Comparison of ENCODE assay signal across 33 cellular contexts in the genomic region with DNA sequence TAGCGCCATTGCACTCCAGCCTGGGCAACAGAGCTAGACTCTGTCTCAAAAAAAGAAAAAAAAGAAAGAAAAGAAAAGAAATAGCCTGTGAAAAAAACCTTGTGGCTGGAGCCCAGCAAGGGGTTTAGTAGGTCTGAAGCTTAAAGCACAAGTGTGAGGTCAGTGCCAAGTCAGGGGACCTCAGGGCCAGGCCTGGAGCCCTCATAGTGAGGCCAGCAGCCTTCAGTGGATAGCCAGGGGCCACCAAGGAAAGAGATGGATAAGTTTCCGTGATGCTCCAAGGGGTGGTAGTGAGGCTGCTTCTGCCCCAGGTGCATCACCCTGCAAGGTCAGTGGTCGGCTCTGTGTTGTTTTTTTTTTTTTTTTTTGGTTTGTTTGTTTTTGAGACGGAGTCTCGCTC. TPM values are rescaled to one million over a fixed set of nuclear protein-coding genes. Genes with fewer than 3 reads are reported as not detected.
DNase-seq lines count a peak whose midpoint lies in the region; ATAC-seq and TF ChIP-seq lines count a peak whose summit lies in the region.
"Had no signal": no experiment of that assay in that cellular context is flagged by ENCODE, and none has a peak within 500 bp of the region (broad histone marks: within the 10 kb centered on the region; RNA-seq: fewer than 3 reads in every experiment).

No MANE protein-coding gene starts in this region.

- no peak overlapping the region for H3K4me2 ChIP-seq in osteoblast (ENCODE audit: insufficient read depth, low read length)
- H3K4me2 ChIP-seq: A549, BLaER1 had no signal

- H3K36me3 ChIP-seq in HEK293 (ENCODE audit: control insufficient read depth in 2 of 2, insufficient read depth in 1 of 2, low read length in 2 of 2) (no peaks in the 10 kb centered on the region), osteoblast (ENCODE audit: insufficient read depth, low read length) (no peaks in the 10 kb centered on the region)
- no peaks in the 10 kb centered on the region for H3K36me3 ChIP-seq in naive thymus-derived CD4-positive, alpha-beta T cell (ENCODE audit: control insufficient read depth in 2 of 3, insufficient read depth in 3 of 3, low read length in 3 of 3)
- H3K36me3 ChIP-seq: BE2C; BLaER1; BLaER1 treated with 17β-estradiol and CSF1 and Interleukin-3, amounts not matched to agents 10 nM and 100 nM had no signal

- peaks cover 0 to 4% (median 0%) of the 10 kb centered on the region in 5 donors for H3K36me3 Mint-ChIP-seq in naive thymus-derived CD4-positive, alpha-beta T cell
- H3K36me3 Mint-ChIP-seq: CD14-positive monocyte; CD4-positive, alpha-beta memory T cell; CD4-positive, CD25-positive, alpha-beta regulatory T cell; CD8-positive, alpha-beta T cell had no signal

- H3K4me1 ChIP-seq in HEK293 (ENCODE audit: control insufficient read depth, insufficient read depth, low read length), result no peaks in the 10 kb centered on the region
- no peaks in the 10 kb centered on the region for H3K4me1 ChIP-seq in osteoblast (ENCODE audit: insufficient read depth, low read length)
- H3K4me1 ChIP-seq in naive thymus-derived CD4-positive, alpha-beta T cell (ENCODE audit: control insufficient read depth in 2 of 2, insufficient read depth in 2 of 2, low read length in 2 of 2), result no peaks in the 10 kb centered on the region
- H3K4me1 ChIP-seq: A549, Caco-2 had no signal

- H3K4me3 ChIP-seq in HEK293 (ENCODE audit: low read depth, low read length) (no peak overlapping the region), osteoblast (ENCODE audit: insufficient read depth, low read length) (no peak overlapping the region)
- no peak overlapping the region for H3K4me3 ChIP-seq in naive thymus-derived CD4-positive, alpha-beta T cell (ENCODE audit: low read length)
- H3K4me3 ChIP-seq: A549; BLaER1; BLaER1 treated with 17β-estradiol and CSF1 and Interleukin-3, amounts not matched to agents 10 nM and 100 nM had no signal

- POLR2A ChIA-PET in HEK293 (lab: Yijun Ruan, JAX), result no interaction called here
- POLR2A ChIA-PET in naive thymus-derived CD4-positive, alpha-beta T cell (lab: Charles Lee), result no interaction called here

- H2AFZ ChIP-seq in osteoblast (ENCODE audit: low read length), result no peak overlapping the region

- DNase-seq in Right ventricle myocardium superior, result peak; percentile 12
- DNase-seq in left cardiac atrium, result no peak
- peak; percentile 18 for DNase-seq in osteoblast (ENCODE audit: insufficient read length, low spot score, missing footprints)
- no peak for DNase-seq in RKO (ENCODE audit: low spot score)
- DNase-seq in naive thymus-derived CD4-positive, alpha-beta T cell, result no peak
- DNase-seq: 8988T; ACHN; AML-193; BE2C; C1 segment of cervical spinal cord; Caco-2; Calu3; CD4-positive, alpha-beta memory T cell; CD4-positive, alpha-beta T cell; CD4-positive, CD25-positive, alpha-beta regulatory T cell; CD8-positive, alpha-beta memory T cell; CD8-positive, alpha-beta T cell; COR-L47; DMS 273 treated with DMSO at 0.1 percent for 48 hours; DMS153; DMS53; DMS79; DMS79 treated with DMSO at 0.1 percent for 48 hours; DND-41; EL had no signal

- H3K27ac Mint-ChIP-seq in naive thymus-derived CD4-positive, alpha-beta T cell, result no peak overlapping the region
- H3K27ac Mint-ChIP-seq: B cell; CD14-positive monocyte; CD4-positive, alpha-beta T cell; CD4-positive, CD25-positive, alpha-beta regulatory T cell; CD8-positive, alpha-beta T cell had no signal

- H3K4me1 Mint-ChIP-seq in naive thymus-derived CD4-positive, alpha-beta T cell, result no peaks in the 10 kb centered on the region
- H3K4me1 Mint-ChIP-seq: B cell; CD4-positive, alpha-beta memory T cell; CD4-positive, CD25-positive, alpha-beta regulatory T cell; CD8-positive, alpha-beta memory T cell had no signal

- peaks cover 16% of the 10 kb centered on the region for H3K27me3 ChIP-seq in osteoblast (ENCODE audit: insufficient read depth, low read length)
- no peaks in the 10 kb centered on the region for H3K27me3 ChIP-seq in naive thymus-derived CD4-positive, alpha-beta T cell (ENCODE audit: control insufficient read depth in 2 of 2, insufficient read depth in 2 of 2, low read length in 2 of 2)
- H3K27me3 ChIP-seq: BE2C; BLaER1; BLaER1 treated with 17β-estradiol and CSF1 and Interleukin-3, amounts not matched to agents 10 nM and 100 nM had no signal

- TF ChIP-seq CTCF in HEK293 (tag by site-specific recombination; IDR thresholded peaks at IDR 0.05) (no peak), osteoblast (IDR thresholded peaks at IDR 0.05; ENCODE audit: extremely low read depth, low read depth, low read length) (no peak)

- CTCF ChIA-PET in HEK293 (lab: Yijun Ruan, JAX), result interaction anchor here (0.6 to 0.7 kb wide), 2 partner anchors 99 to 156 kb away, joined by 4 read pairs; no protein-coding TSS in a partner anchor
- CTCF ChIA-PET in naive thymus-derived CD4-positive, alpha-beta T cell (lab: Charles Lee), result no interaction called here

- no peak overlapping the region for H3K4me3 Mint-ChIP-seq in naive thymus-derived CD4-positive, alpha-beta T cell
- H3K4me3 Mint-ChIP-seq: B cell; CD14-positive monocyte; CD4-positive, alpha-beta memory T cell; CD4-positive, alpha-beta T cell; CD4-positive, CD25-positive, alpha-beta regulatory T cell; CD8-positive, alpha-beta memory T cell; CD8-positive, alpha-beta T cell had no signal

- no peak overlapping the region for H3K27ac ChIP-seq in HEK293 (ENCODE audit: extremely low read depth, low read depth, low read length)
- no peak overlapping the region for H3K27ac ChIP-seq in osteoblast (ENCODE audit: low read depth, low read length)
- no peak overlapping the region for H3K27ac ChIP-seq in naive thymus-derived CD4-positive, alpha-beta T cell (ENCODE audit: low read depth, low read length)
- H3K27ac ChIP-seq: 22Rv1; A549; BLaER1; BLaER1 treated with 17β-estradiol and CSF1 and Interleukin-3, amounts not matched to agents 10 nM and 100 nM; C4-2B had no signal

- peaks cover 3 to 35% (median 25%) of the 10 kb centered on the region in 5 donors for H3K27me3 Mint-ChIP-seq in naive thymus-derived CD4-positive, alpha-beta T cell

- H3K9me3 Mint-ChIP-seq in naive thymus-derived CD4-positive, alpha-beta T cell, result peaks cover 0 to 4% (median 0%) of the 10 kb centered on the region in 11 donors
- H3K9me3 Mint-ChIP-seq: CD4-positive, alpha-beta T cell; CD8-positive, alpha-beta T cell had no signal

- ATAC-seq in Right ventricle myocardium superior (ENCODE audit: poor library complexity) (no peak), left cardiac atrium (no peak)
- no peak for ATAC-seq in naive thymus-derived CD4-positive, alpha-beta T cell
- ATAC-seq: A549; CD8-positive, alpha-beta T cell had no signal

- H3K79me2 ChIP-seq in osteoblast (ENCODE audit: insufficient read depth, low read length), result no peaks in the 10 kb centered on the region

- H3K9me3 ChIP-seq in HEK293 (ENCODE audit: control insufficient read depth, insufficient read depth, low read depth, low read length) (no peaks in the 10 kb centered on the region), osteoblast (ENCODE audit: low read depth, low read length) (no peaks in the 10 kb centered on the region)
- no peaks in the 10 kb centered on the region for H3K9me3 ChIP-seq in naive thymus-derived CD4-positive, alpha-beta T cell (ENCODE audit: control insufficient read depth in 2 of 3, low read length in 3 of 3)
- H3K9me3 ChIP-seq: A549; BE2C; BLaER1; BLaER1 treated with 17β-estradiol and CSF1 and Interleukin-3, amounts not matched to agents 10 nM and 100 nM; Caco-2 had no signal

- H4K20me1 ChIP-seq in osteoblast (ENCODE audit: insufficient read depth, low read length), result no peaks in the 10 kb centered on the region
- H4K20me1 ChIP-seq: BLaER1 had no signal

- intact Hi-C loops in Right ventricle myocardium superior (cut with DNase I), result no loop called here
- intact Hi-C loops in left cardiac atrium (cut with DNase I), result no loop called here
- intact Hi-C loops in naive thymus-derived CD4-positive, alpha-beta T cell (cut with micrococcal nuclease), result no loop called here

TF ChIP-seq in HEK293, 187 proteins besides CTCF, POLR2A, EP300 and RAD21:
- TF ChIP-seq ZNF423 (tag by site-specific recombination; IDR thresholded peaks at IDR 0.05) (no peak), ZSCAN30 (tag by site-specific recombination; IDR thresholded peaks at IDR 0.05) (peak; percentile 87)

RNA-seq across cellular contexts. Expression of gene TINCR, which starts 12.9 kb away (rescaled TPM):
- total RNA-seq in Right ventricle myocardium superior (not detected), left cardiac atrium (under 1 TPM; 0.15 to 0.37 TPM), osteoblast (under 0.01 and 0.36 TPM in 2 replicates)
- total RNA-seq in naive thymus-derived CD4-positive, alpha-beta T cell, result 1 to 10 TPM in 2 of 5 experiments, under 1 TPM in 3; 0.70 to 1.9 (median 0.97) TPM
- not detected for polyA plus RNA-seq in naive thymus-derived CD4-positive, alpha-beta T cell
- polyA plus RNA-seq: CD14-positive monocyte; CD4-positive, CD25-positive, alpha-beta regulatory T cell had no signal

Comparison
In these comparisons a context has a peak if more than half of its experiments do, and no peak if none do; other contexts are left out.
1. DNase-seq: peak in Right ventricle myocardium superior (single experiment) and osteoblast (single experiment); none in left cardiac atrium (single experiment), RKO (single experiment) and naive thymus-derived CD4-positive, alpha-beta T cell (0 of 9).